In the genomic region with DNA sequence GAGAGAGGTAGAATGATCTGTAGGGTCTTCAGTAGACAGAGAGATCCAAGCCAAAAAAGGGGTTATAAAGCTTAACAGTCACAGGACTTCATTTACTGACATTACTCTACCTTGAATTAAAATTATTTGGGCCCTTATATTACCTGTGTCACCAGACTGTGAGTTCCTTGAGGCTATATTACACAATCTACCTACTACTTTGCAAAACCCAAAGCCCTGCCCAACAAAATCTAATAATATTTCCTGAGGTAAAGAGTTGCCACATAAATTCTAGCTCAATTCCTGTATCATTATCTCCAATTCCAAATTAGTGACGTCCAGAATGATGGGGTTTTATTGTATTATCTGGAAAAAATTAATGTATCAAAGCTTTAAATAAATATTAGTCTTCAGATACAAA, we compare ENCODE assay signal across 11 cellular contexts. TPM values are rescaled to one million over a fixed set of nuclear protein-coding genes. Genes with fewer than 3 reads are reported as not detected.
DNase-seq lines count a peak whose midpoint lies in the region; ATAC-seq and TF ChIP-seq lines count a peak whose summit lies in the region.
"Had no signal": no experiment of that assay in that cellular context is flagged by ENCODE, and none has a peak within 500 bp of the region (broad histone marks: within the 10 kb centered on the region; RNA-seq: fewer than 3 reads in every experiment).

No MANE protein-coding gene starts in this region.

- no peak overlapping the region for H3K9ac ChIP-seq in endodermal cell (ENCODE audit: extremely low read depth, low read length, poor library complexity, severe bottlenecking)

- H3K4me3 ChIP-seq in OCI-LY7 (ENCODE audit: low read depth, low read length, poor library complexity, severe bottlenecking) (peak overlapping the region; percentile 91), endodermal cell (ENCODE audit: low read length) (peak overlapping the region; percentile 94), osteoblast (ENCODE audit: insufficient read depth, low read length) (no peak overlapping the region)

- H3K4me1 Mint-ChIP-seq in Calu3 (ENCODE audit: low read depth, unreplicated experiment): peaks cover 13% of the 10 kb centered on the region
- peaks cover 12% of the 10 kb centered on the region for H3K4me1 Mint-ChIP-seq in endodermal cell

- H2AFZ ChIP-seq in OCI-LY7 (ENCODE audit: low read length): no peak overlapping the region
- H2AFZ ChIP-seq in osteoblast (ENCODE audit: low read length): no peak overlapping the region

- H4K20me1 ChIP-seq in OCI-LY7 (ENCODE audit: insufficient read depth, low read length): 0 out of 2 replicates have a peak, but pooled peaks cover 5% of the 10 kb centered on the region
- H4K20me1 ChIP-seq in osteoblast (ENCODE audit: insufficient read depth, low read length): peaks cover 22% of the 10 kb centered on the region

- POLR2A ChIA-PET in OCI-LY7 (lab: Charles Lee): interaction anchor here (0.6 to 1.1 kb wide), 3 partner anchors 8 to 143 kb away, joined by 3 to 5 read pairs (median 4); no protein-coding TSS in a partner anchor

- no CpG with 5 or more reads among the region's 1 CpG for WGBS in endodermal cell (ENCODE audit: insufficient coverage in 1 of 2, insufficient read length in 1 of 2), 2 experiments

- H3K9me3 ChIP-seq in OCI-LY7 (ENCODE audit: low read length) (no peaks in the 10 kb centered on the region), endodermal cell (ENCODE audit: control insufficient read depth, low read length) (no peaks in the 10 kb centered on the region), osteoblast (ENCODE audit: low read depth, low read length) (no peaks in the 10 kb centered on the region)

- intact Hi-C loops in Calu3 (cut with micrococcal nuclease; ENCODE audit: unreplicated experiment) (loop anchor here (2.0 kb wide), 1 partner anchor 31 kb away; no protein-coding TSS in a partner anchor), OCI-LY7 (cut with micrococcal nuclease; ENCODE audit: unreplicated experiment) (no loop called here)

- H3K27ac Mint-ChIP-seq in Calu3 (ENCODE audit: unreplicated experiment) (no peak overlapping the region), endodermal cell (no peak overlapping the region)

- no peak for TF ChIP-seq CTCF in Calu3 (IDR thresholded peaks at IDR 0.05; ENCODE audit: unreplicated experiment)
- no peak for TF ChIP-seq CTCF in OCI-LY7 (conservative IDR thresholded peaks at IDR 0.05; ENCODE audit: low read length)
- no peak for TF ChIP-seq CTCF in endodermal cell (conservative IDR thresholded peaks at IDR 0.05)
- TF ChIP-seq CTCF in osteoblast (IDR thresholded peaks at IDR 0.05; ENCODE audit: extremely low read depth, low read depth, low read length): no peak

- ATAC-seq in HG03457 (IDR thresholded peaks at IDR 0.05; ENCODE audit: unreplicated experiment): no peak
- ATAC-seq: sciatic nerve had no signal

- CTCF ChIA-PET in Calu3 (lab: Charles Lee): interaction anchor here (0.8 kb wide), 1 partner anchor 35 kb away, joined by 3 read pairs; no protein-coding TSS in a partner anchor
- CTCF ChIA-PET in OCI-LY7 (lab: Charles Lee; ENCODE audit: unreplicated experiment): no interaction called here

- H3K36me3 ChIP-seq in OCI-LY7 (ENCODE audit: insufficient read depth, low read length): peaks cover 52% of the 10 kb centered on the region
- H3K36me3 ChIP-seq in endodermal cell (ENCODE audit: control insufficient read depth, insufficient read depth, low read length): peaks cover 22% of the 10 kb centered on the region
- H3K36me3 ChIP-seq in osteoblast (ENCODE audit: insufficient read depth, low read length): peaks cover 21% of the 10 kb centered on the region

- H3K27ac ChIP-seq in OCI-LY7 (ENCODE audit: low read depth, low read length, poor library complexity, severe bottlenecking) (no peak overlapping the region), endodermal cell (ENCODE audit: low read depth, low read length) (no peak overlapping the region), osteoblast (ENCODE audit: low read depth, low read length) (no peak overlapping the region)
- H3K27ac ChIP-seq: coronary artery had no signal

- H3K27me3 ChIP-seq in endodermal cell (ENCODE audit: control insufficient read depth, insufficient read depth, low read length, poor library complexity, severe bottlenecking): peaks cover 19% of the 10 kb centered on the region
- H3K27me3 ChIP-seq in osteoblast (ENCODE audit: insufficient read depth, low read length): no peaks in the 10 kb centered on the region

- H3K79me2 ChIP-seq in OCI-LY7 (ENCODE audit: insufficient read depth, low read depth, low read length) (peaks cover 61% of the 10 kb centered on the region), osteoblast (ENCODE audit: insufficient read depth, low read length) (peaks cover 69% of the 10 kb centered on the region)

- peaks cover 20% of the 10 kb centered on the region for H3K4me1 ChIP-seq in OCI-LY7 (ENCODE audit: insufficient read depth, low read length, poor library complexity, severe bottlenecking)
- no peaks in the 10 kb centered on the region for H3K4me1 ChIP-seq in endodermal cell (ENCODE audit: control insufficient read depth, insufficient read depth, low read length)
- peaks cover 16% of the 10 kb centered on the region for H3K4me1 ChIP-seq in osteoblast (ENCODE audit: insufficient read depth, low read length)

- peak overlapping the region; percentile 82 for H3K4me3 Mint-ChIP-seq in Calu3 (ENCODE audit: low read depth, unreplicated experiment)
- peak overlapping the region; percentile 99 for H3K4me3 Mint-ChIP-seq in endodermal cell

- H3K27me3 Mint-ChIP-seq in Calu3 (ENCODE audit: unreplicated experiment): no peaks in the 10 kb centered on the region
- H3K27me3 Mint-ChIP-seq in endodermal cell (ENCODE audit: insufficient read depth): peaks cover 11% of the 10 kb centered on the region

- H3K4me2 ChIP-seq in OCI-LY7 (ENCODE audit: low read length) (peak overlapping the region; percentile 84), osteoblast (ENCODE audit: insufficient read depth, low read length) (peak overlapping the region; percentile 91)

- H3K9me3 Mint-ChIP-seq in Calu3 (ENCODE audit: low read depth, unreplicated experiment) (no peaks in the 10 kb centered on the region), endodermal cell (no peaks in the 10 kb centered on the region)

- no peaks in the 10 kb centered on the region for H3K9me2 ChIP-seq in OCI-LY7 (ENCODE audit: insufficient read depth, low read length)

- H3K36me3 Mint-ChIP-seq in Calu3 (ENCODE audit: insufficient read depth, unreplicated experiment) (peaks cover 21% of the 10 kb centered on the region), endodermal cell (ENCODE audit: low read depth) (peaks cover 38% of the 10 kb centered on the region)

- BruUV-seq in Calu3 (replicated peaks; lab: Mats Ljungman, UMichigan): no TSS peak
- BruUV-seq in OCI-LY7 (replicated peaks; lab: Mats Ljungman, UMichigan): no TSS peak

- DNase-seq in Calu3: no peak
- no peak for DNase-seq in OCI-LY7 (ENCODE audit: low spot score)
- DNase-seq in endodermal cell: no peak
- DNase-seq in osteoblast (ENCODE audit: insufficient read length, low spot score, missing footprints): no peak
- DNase-seq in cerebellar nuclear complex (lab: John Stamatoyannopoulos, UW): no peak
- DNase-seq in mucosa of gallbladder (ENCODE audit: low spot score): no peak
- DNase-seq: COR-L47, NCI-H2029 treated with DMSO at 0.1 percent for 48 hours had no signal

RNA-seq across cellular contexts. Expression of a gene that starts 1.9 kb away (rescaled TPM):
- total RNA-seq in Calu3 (2022) (15.8 and 18.6 TPM in 2 replicates), OCI-LY7 (2022) (33.5 and 38.9 TPM in 2 replicates), endodermal cell (10 to 100 TPM; 30.3 to 30.9 TPM), osteoblast (33.0 and 35.5 TPM in 2 replicates), mucosa of gallbladder (31.1 TPM)
- 19.8 and 20.7 TPM in 2 replicates for total RNA-seq in OCI-LY7 (2014; rRNA removed; shearing (Covaris generic))
- polyA plus RNA-seq in endodermal cell (2013, experiment 1 of 2): 14.4 TPM
- polyA plus RNA-seq in endodermal cell (2013, experiment 2 of 2): 14.5 TPM

RNA-seq across cellular contexts. Expression of a gene that starts 29.4 kb away (rescaled TPM):
- total RNA-seq in Calu3 (2022): 25.4 and 33.0 TPM in 2 replicates
- total RNA-seq in OCI-LY7 (2014; rRNA removed; shearing (Covaris generic)): 24.2 and 26.4 TPM in 2 replicates
- 27.1 and 27.4 TPM in 2 replicates for total RNA-seq in OCI-LY7 (2022)
- total RNA-seq in endodermal cell: 10 to 100 TPM in 1 of 2 donors, 1 to 10 TPM in 1; 8.1 to 10.2 TPM
- 4.8 TPM for polyA plus RNA-seq in endodermal cell (2013, experiment 1 of 2)
- 4.4 TPM for polyA plus RNA-seq in endodermal cell (2013, experiment 2 of 2)
- 17.7 and 25.6 TPM in 2 replicates for total RNA-seq in osteoblast
- total RNA-seq in mucosa of gallbladder: 28.6 TPM
